18 cellular contexts compared by ENCODE assay signal in genomic region chr5:10123254-10123989, GRCh38.
"Had no signal": no experiment of that assay in that cellular context is flagged by ENCODE, and none has a peak within 500 bp of the region (broad histone marks: within the 10 kb centered on the region; RNA-seq: fewer than 3 reads in every experiment).

No MANE protein-coding gene starts in this region.

- H3K9me3 ChIP-seq: adrenal gland had no signal

- H3K4me1 ChIP-seq: adrenal gland, parathyroid adenoma had no signal

- H3K27ac Mint-ChIP-seq: activated naive CD4-positive, alpha-beta T cell treated with anti-CD3 and anti-CD28 coated beads, Interleukin-2, amount 50 U/mL, for 24 hours; activated T-cell treated with anti-CD3 and anti-CD28 coated beads, Interleukin-2, amount 50 U/mL, for 24 hours; effector memory CD8-positive, alpha-beta T cell; mesothelial cell of epicardium; T-cell had no signal

- H3K27ac ChIP-seq: adrenal gland, parathyroid adenoma, SK-N-MC, skin epidermis had no signal

- H3K36me3 Mint-ChIP-seq: activated naive CD4-positive, alpha-beta T cell treated with anti-CD3 and anti-CD28 coated beads, Interleukin-2, amount 50 U/mL, for 24 hours; mesothelial cell of epicardium; T-cell had no signal

- DNase-seq: activated T-cell treated with anti-CD3 and anti-CD28 coated beads, Interleukin-2, amount 50 U/mL, for 24 hours; central memory CD4-positive, alpha-beta T cell; cortex of kidney; effector memory CD8-positive, alpha-beta T cell; foreskin melanocyte; stimulated activated CD4-positive, alpha-beta T cell treated with anti-CD3 and anti-CD28 coated beads, Interleukin-4, amount 100 ng/mL, for 24 hours; stimulated activated naive CD4-positive, alpha-beta T cell; T-cell; T1000; trophoblast cell had no signal

- H3K4me1 Mint-ChIP-seq: activated naive CD4-positive, alpha-beta T cell treated with anti-CD3 and anti-CD28 coated beads, Interleukin-2, amount 50 U/mL, for 24 hours; T-cell had no signal

- H3K27me3 Mint-ChIP-seq: activated T-cell treated with anti-CD3 and anti-CD28 coated beads, Interleukin-2, amount 50 U/mL, for 24 hours; effector memory CD8-positive, alpha-beta T cell; T-cell had no signal

- H3K4me3 Mint-ChIP-seq: activated naive CD4-positive, alpha-beta T cell treated with anti-CD3 and anti-CD28 coated beads, Interleukin-2, amount 50 U/mL, for 24 hours; activated T-cell treated with anti-CD3 and anti-CD28 coated beads, Interleukin-2, amount 50 U/mL, for 24 hours; effector memory CD8-positive, alpha-beta T cell; mesothelial cell of epicardium; T-cell had no signal

- H3K9me3 Mint-ChIP-seq: activated naive CD4-positive, alpha-beta T cell treated with anti-CD3 and anti-CD28 coated beads, Interleukin-2, amount 50 U/mL, for 24 hours; activated T-cell treated with anti-CD3 and anti-CD28 coated beads, Interleukin-2, amount 50 U/mL, for 24 hours; effector memory CD8-positive, alpha-beta T cell had no signal

- H3K36me3 ChIP-seq: adrenal gland had no signal

- ATAC-seq: activated CD4-positive, CD25-positive, alpha-beta regulatory T cell treated with anti-CD3 and anti-CD28 coated beads, Interleukin-2, amount 50 U/mL, for 24 hours; effector memory CD8-positive, alpha-beta T cell; T-cell had no signal

- H3K27me3 ChIP-seq: adrenal gland had no signal

- H3K4me3 ChIP-seq: adrenal gland, lung, SK-N-MC, skin epidermis had no signal
